In the genomic region with DNA sequence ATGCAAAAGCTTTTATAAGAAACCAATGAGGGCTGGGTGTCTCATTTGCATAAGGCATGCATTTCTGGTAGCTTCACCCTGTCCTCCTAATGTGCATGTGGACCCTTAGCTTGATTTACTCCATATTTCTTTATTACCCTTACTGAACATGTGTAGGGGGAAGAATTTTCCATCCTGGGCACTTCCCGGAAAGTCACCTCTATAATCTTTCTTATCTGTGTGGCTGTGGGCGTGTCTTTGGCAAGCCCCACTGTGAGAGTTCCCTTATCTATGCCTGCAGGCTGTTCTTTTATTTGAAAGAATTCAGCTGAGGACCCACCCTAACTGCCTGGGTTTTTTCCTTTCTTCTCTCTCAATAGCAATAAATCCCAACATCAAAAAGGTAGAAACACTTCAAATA, we compare ENCODE assay signal across 14 cellular contexts.
"Had no signal": no experiment of that assay in that cellular context is flagged by ENCODE, and none has a peak within 500 bp of the region (broad histone marks: within the 10 kb centered on the region; RNA-seq: fewer than 3 reads in every experiment).

No MANE protein-coding gene starts in this region.

- H3K27ac Mint-ChIP-seq: activated CD4-positive, alpha-beta memory T cell treated with anti-CD3 and anti-CD28 coated beads for 36 hours; activated naive CD8-positive, alpha-beta T cell treated with anti-CD3 and anti-CD28 coated beads, Interleukin-2, amount 10 ng/mL, durations not matched to agents 7 days and 5 days; stimulated activated effector memory CD8-positive, alpha-beta T cell treated with anti-CD3 and anti-CD28 coated beads, Interleukin-12 subunit alpha, Interleukin-12 subunit beta, amount 100 ng/mL, for 72 hours had no signal

- H3K27ac ChIP-seq: breast epithelium, foreskin keratinocyte, tibial nerve, VCaP had no signal

- H3K4me1 Mint-ChIP-seq: activated naive CD8-positive, alpha-beta T cell treated with anti-CD3 and anti-CD28 coated beads, Interleukin-2, amount 10 ng/mL, durations not matched to agents 7 days and 5 days; naive B cell; stimulated activated effector memory CD8-positive, alpha-beta T cell treated with anti-CD3 and anti-CD28 coated beads, Interleukin-12 subunit alpha, Interleukin-12 subunit beta, amount 100 ng/mL, for 72 hours had no signal

- DNase-seq: activated CD4-positive, alpha-beta memory T cell treated with anti-CD3 and anti-CD28 coated beads for 36 hours; activated gamma-delta T cell treated with Interleukin-2 at 50 U/mL for 16 hours; activated naive CD8-positive, alpha-beta T cell treated with anti-CD3 and anti-CD28 coated beads, Interleukin-2, amount 10 ng/mL, durations not matched to agents 7 days and 5 days; activated T-cell treated with anti-CD3 and anti-CD28 coated beads, Interleukin-2, amount 50 U/mL, for 48 hours; anterior cingulate cortex; foreskin keratinocyte; head of caudate nucleus; kidney; naive B cell; retina had no signal

- H3K27me3 ChIP-seq: breast epithelium, foreskin keratinocyte, tibial nerve had no signal

- H3K4me3 Mint-ChIP-seq: activated CD4-positive, alpha-beta memory T cell treated with anti-CD3 and anti-CD28 coated beads for 36 hours; activated naive CD8-positive, alpha-beta T cell treated with anti-CD3 and anti-CD28 coated beads, Interleukin-2, amount 10 ng/mL, durations not matched to agents 7 days and 5 days; naive B cell; stimulated activated effector memory CD8-positive, alpha-beta T cell treated with anti-CD3 and anti-CD28 coated beads, Interleukin-12 subunit alpha, Interleukin-12 subunit beta, amount 100 ng/mL, for 72 hours had no signal

- ATAC-seq: foreskin keratinocyte; stimulated activated effector memory CD8-positive, alpha-beta T cell treated with anti-CD3 and anti-CD28 coated beads, Interleukin-12 subunit alpha, Interleukin-12 subunit beta, amount 100 ng/mL, for 72 hours had no signal

- H3K4me1 ChIP-seq: breast epithelium, foreskin keratinocyte, tibial nerve had no signal

- H3K27me3 Mint-ChIP-seq: activated CD4-positive, alpha-beta memory T cell treated with anti-CD3 and anti-CD28 coated beads for 36 hours; activated naive CD8-positive, alpha-beta T cell treated with anti-CD3 and anti-CD28 coated beads, Interleukin-2, amount 10 ng/mL, durations not matched to agents 7 days and 5 days; naive B cell had no signal

- H3K4me3 ChIP-seq: breast epithelium, tibial nerve had no signal

- H3K36me3 ChIP-seq: breast epithelium, tibial nerve had no signal

- H3K9me3 ChIP-seq: breast epithelium, tibial nerve had no signal

- H3K36me3 Mint-ChIP-seq: activated CD4-positive, alpha-beta memory T cell treated with anti-CD3 and anti-CD28 coated beads for 36 hours; activated naive CD8-positive, alpha-beta T cell treated with anti-CD3 and anti-CD28 coated beads, Interleukin-2, amount 10 ng/mL, durations not matched to agents 7 days and 5 days; naive B cell; stimulated activated effector memory CD8-positive, alpha-beta T cell treated with anti-CD3 and anti-CD28 coated beads, Interleukin-12 subunit alpha, Interleukin-12 subunit beta, amount 100 ng/mL, for 72 hours had no signal
